In genomic region chr17:7328840-7329359, GRCh38 we compare ENCODE assay signal across 8 cellular contexts. TPM values are rescaled to one million over a fixed set of nuclear protein-coding genes. Genes with fewer than 3 reads are reported as not detected.
DNase-seq lines count a peak whose midpoint lies in the region; ATAC-seq and TF ChIP-seq lines count a peak whose summit lies in the region.

NEURL4 (minus strand) TSS chr17:7329335; CDS start chr17:7329312, 23 bp downstream.

- no peaks in the 10 kb centered on the region for H3K36me3 Mint-ChIP-seq in HFFc6 (ENCODE audit: low read depth)
- peaks cover 4% of the 10 kb centered on the region for H3K36me3 Mint-ChIP-seq in nephron (ENCODE audit: low read depth)

- H3K27ac ChIP-seq in SJCRH30, result peak within 1 kb of the TSS; percentile 55
- peak within 1 kb of the TSS; percentile 96 to 98 for H3K27ac ChIP-seq in esophagus (ENCODE audit: low read depth in 2 of 2, low read length in 1 of 2)

- H3K36me3 ChIP-seq in SJCRH30 (no peaks in the 10 kb centered on the region), esophagus (ENCODE audit: control insufficient read depth in 2 of 2, insufficient read depth in 2 of 2, low read length in 1 of 2) (peaks cover 4 to 12% of the 10 kb centered on the region in 2 donors)

- H3K9me3 Mint-ChIP-seq in HFFc6 (no peaks in the 10 kb centered on the region), nephron (no peaks in the 10 kb centered on the region)

- peak within 1 kb of the TSS; percentile 69 for H3K4me3 ChIP-seq in SJCRH30
- peak within 1 kb of the TSS; percentile 71 to 84 for H3K4me3 ChIP-seq in esophagus (ENCODE audit: low read depth in 1 of 2, low read length in 2 of 2)

- H3K27ac Mint-ChIP-seq in HFFc6 (peak within 1 kb of the TSS; percentile 97), nephron (peak within 1 kb of the TSS; percentile 96 to 98 (median 97))

- DNase-seq in HFFc6, result no peak
- DNase-seq in SJCRH30, result no peak
- no peak for DNase-seq in NCI-H1930 (lab: John Stamatoyannopoulos, UW)
- DNase-seq in T1000 (lab: John Stamatoyannopoulos, UW), result no peak
- no peak for DNase-seq in NCI-H2196 (lab: John Stamatoyannopoulos, UW; ENCODE audit: unreplicated experiment)

- peaks cover 15% of the 10 kb centered on the region for H3K4me1 Mint-ChIP-seq in HFFc6 (ENCODE audit: low read depth)
- peaks cover 30% of the 10 kb centered on the region for H3K4me1 Mint-ChIP-seq in nephron

- H3K27me3 Mint-ChIP-seq in HFFc6 (ENCODE audit: insufficient read depth) (peaks cover 3% of the 10 kb centered on the region), nephron (ENCODE audit: low read depth) (no peaks in the 10 kb centered on the region)

- H3K27me3 ChIP-seq in SJCRH30 (no peaks in the 10 kb centered on the region), esophagus (ENCODE audit: control insufficient read depth in 1 of 2, insufficient read depth in 2 of 2, low read length in 2 of 2) (no peaks in the 10 kb centered on the region)

- H3K9me3 ChIP-seq in SJCRH30 (replicated peaks) (no peaks in the 10 kb centered on the region), esophagus (ENCODE audit: control insufficient read depth in 2 of 2, insufficient read depth in 1 of 2, low read depth in 1 of 2, low read length in 1 of 2) (no peaks in the 10 kb centered on the region)

- peak; percentile 13 for ATAC-seq in GM18498 (IDR thresholded peaks at IDR 0.05; ENCODE audit: unreplicated experiment)

- H3K4me1 ChIP-seq in SJCRH30, result peaks cover 2% of the 10 kb centered on the region; the same call in 1 of the 2 replicates
- H3K4me1 ChIP-seq in esophagus (ENCODE audit: control insufficient read depth in 2 of 2, insufficient read depth in 2 of 2, low read length in 1 of 2), result peaks cover 3 to 9% of the 10 kb centered on the region in 2 donors

- TF ChIP-seq CTCF in HFFc6 (IDR thresholded peaks at IDR 0.05), result peak; percentile 15; the same call in 1 of the 2 replicates
- TF ChIP-seq CTCF in nephron (IDR thresholded peaks at IDR 0.05; ENCODE audit: unreplicated experiment in 3 of 3), result peak in 1 of 3 experiments; percentile 15

- peak within 1 kb of the TSS; percentile 100 for H3K4me3 Mint-ChIP-seq in HFFc6
- H3K4me3 Mint-ChIP-seq in nephron, result peak within 1 kb of the TSS; percentile 92 to 98 (median 94)

- 0 to 1% methylated on average over 45 to 47 of the region's 47 CpGs for whole genome bisulfite sequencing in esophagus, 2 donors

RNA-seq across cellular contexts. Expression of gene NEURL4, which starts in this region (rescaled TPM):
- 10 to 100 TPM; 18.7 to 24.6 (median 20.4) TPM for total RNA-seq in HFFc6 (2021; fragmentation: NEBNext Ultra II Directional; extraction: Animal tissue kit (Norgen Biotek cat#: 25700))
- total RNA-seq in SJCRH30 (2014; rRNA removed; shearing (Covaris generic)), result 18.7 and 19.7 TPM in 2 replicates
- polyA plus RNA-seq in esophagus, result 10 to 100 TPM; 15.7 to 32.1 TPM
